ENCODE assay signal across 1 cellular context in genomic region chr16:56931769-56932587, GRCh38.
TF ChIP-seq lines count a peak whose summit lies in the region.

Gene HERPUD1, plus strand, starts transcription at chr16:56932142. Its CDS starts 103 bp downstream, at chr16:56932245.

TF ChIP-seq in K562, 482 proteins besides CTCF, POLR2A, EP300 and RAD21 (continued from another document and continues in another):
- TF ChIP-seq IRF9 (tag; IDR thresholded peaks at IDR 0.05) (peak; percentile 76), ZFX (CRISPR knock-in tag; IDR thresholded peaks at IDR 0.05) (peak; percentile 81), ZBTB26 (CRISPR knock-in tag; IDR thresholded peaks at IDR 0.05) (no peak), BRD4 (IDR thresholded peaks at IDR 0.05) (0 out of 2 replicates have a peak, but pooled peaks have one; percentile 18), RB1 (IDR thresholded peaks at IDR 0.05; ENCODE audit: low read depth) (peak; percentile 31), MITF (IDR thresholded peaks at IDR 0.05) (0 out of 2 replicates have a peak, but pooled peaks have one; percentile 12), FIP1L1 (IDR thresholded peaks at IDR 0.05; ENCODE audit: low read depth, low read length, poor library complexity, severe bottlenecking) (peak; percentile 96), PML (IDR thresholded peaks at IDR 0.05; ENCODE audit: low read length) (peak; percentile 93), EP400 (IDR thresholded peaks at IDR 0.05) (peak; percentile 100), CCNT2 (IDR thresholded peaks at IDR 0.05; ENCODE audit: borderline replicate concordance, extremely low read depth, insufficient read length, low read depth, low read length) (peak; percentile 73), MYNN (IDR thresholded peaks at IDR 0.05) (peak; percentile 88), MYNN (CRISPR knock-in tag; IDR thresholded peaks at IDR 0.05) (no peak; the same call in 1 of the 2 replicates), ZNF830 (CRISPR knock-in tag; IDR thresholded peaks at IDR 0.05) (0 out of 2 replicates have a peak, but pooled peaks have one; percentile 52), RBM25 (IDR thresholded peaks at IDR 0.05; ENCODE audit: low read depth, low read length, severe bottlenecking) (peak; percentile 99), NR2C1 (IDR thresholded peaks at IDR 0.05) (no peak), NR2C1 (tag; IDR thresholded peaks at IDR 0.05) (peak; percentile 66; the same call in 1 of the 2 replicates), KLF1 (tag; IDR thresholded peaks at IDR 0.05) (peak; percentile 26; the same call in 1 of the 2 replicates), SOX6 (IDR thresholded peaks at IDR 0.05) (peak; percentile 24; the same call in 1 of the 2 replicates), CBFA2T2 (conservative IDR thresholded peaks at IDR 0.05) (peak; percentile 45), PCBP1 (IDR thresholded peaks at IDR 0.05; ENCODE audit: low read depth, low read length, poor library complexity, severe bottlenecking) (peak; percentile 98), KLF6 (CRISPR knock-in tag; IDR thresholded peaks at IDR 0.05; ENCODE audit: borderline replicate concordance) (peak; percentile 86; the same call in 1 of the 2 replicates), CXXC5 (CRISPR knock-in tag; IDR thresholded peaks at IDR 0.05) (peak; percentile 98), CREB3 (tag; conservative IDR thresholded peaks at IDR 0.05; ENCODE audit: low read depth) (peak; percentile 58), ZBTB8A (IDR thresholded peaks at IDR 0.05; ENCODE audit: partially characterized antibody) (no peak), ZNF639 (CRISPR knock-in tag; conservative IDR thresholded peaks at IDR 0.05 in 1 of 2, IDR thresholded peaks at IDR 0.05 in 1 of 2) (peak in 1 of 2 experiments; percentile 77; a peak in 1 of 4 replicates), ZBTB12 (CRISPR knock-in tag; IDR thresholded peaks at IDR 0.05) (peak; percentile 66), ZFP30 (CRISPR knock-in tag; IDR thresholded peaks at IDR 0.05; ENCODE audit: borderline replicate concordance) (no peak), MLX (CRISPR knock-in tag; conservative IDR thresholded peaks at IDR 0.05) (0 out of 4 replicates have a peak, but pooled peaks of 1 of the 2 experiments have one; percentile 6), TBP (optimal IDR thresholded peaks at IDR 0.05; ENCODE audit: low read depth, low read length) (peak; percentile 99), FUS (optimal IDR thresholded peaks at IDR 0.05; ENCODE audit: low read depth, low read length) (peak; percentile 97), ARID3B (CRISPR knock-in tag; IDR thresholded peaks at IDR 0.05; ENCODE audit: borderline replicate concordance) (no peak), MAZ (CRISPR knock-in tag; conservative IDR thresholded peaks at IDR 0.05 in 1 of 2, IDR thresholded peaks at IDR 0.05 in 1 of 2) (peak; percentile 70 to 79; a peak in 1 of 4 replicates), RBM15 (IDR thresholded peaks at IDR 0.05; ENCODE audit: insufficient read depth, low read length) (0 out of 2 replicates have a peak, but pooled peaks have one; percentile 95), NCOA1 (IDR thresholded peaks at IDR 0.05; ENCODE audit: low read depth) (no peak), ZBTB11 (CRISPR knock-in tag; IDR thresholded peaks at IDR 0.05) (0 out of 6 replicates have a peak, but pooled peaks of 1 of the 3 experiments have one; percentile 60), ZNF449 (CRISPR knock-in tag; IDR thresholded peaks at IDR 0.05) (no peak), SMAD1 (IDR thresholded peaks at IDR 0.05; ENCODE audit: low read depth, low read length, partially characterized antibody) (peak; percentile 95), ZNF609 (CRISPR knock-in tag; IDR thresholded peaks at IDR 0.05; ENCODE audit: borderline replicate concordance) (peak; percentile 55; the same call in 1 of the 2 replicates), MTA3 (IDR thresholded peaks at IDR 0.05; ENCODE audit: borderline replicate concordance) (peak; percentile 100), ZBTB7A (IDR thresholded peaks at IDR 0.05; ENCODE audit: borderline replicate concordance, control insufficient read depth, low read depth, low read length) (peak; percentile 27; the same call in 1 of the 2 replicates)
